10 cellular contexts compared by ENCODE assay signal in the genomic region with DNA sequence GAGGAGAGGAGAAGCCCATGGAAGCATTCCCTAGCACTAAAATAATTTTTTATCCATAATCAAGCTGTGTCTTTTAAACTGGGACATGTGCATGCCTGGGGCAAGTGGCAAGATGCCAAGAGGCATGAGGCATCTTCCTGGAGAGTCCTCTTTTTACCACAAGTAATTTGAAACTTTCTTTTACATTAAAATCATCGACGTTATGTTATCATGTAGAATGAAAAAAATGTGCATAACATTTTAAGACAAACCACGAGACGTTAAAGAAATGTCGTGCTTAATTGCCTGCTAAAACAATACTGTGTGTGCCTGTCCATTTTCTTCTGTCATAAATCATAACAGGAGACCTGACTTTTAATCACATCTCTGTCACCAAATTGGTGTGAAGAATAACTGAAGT. TPM values are rescaled to one million over a fixed set of nuclear protein-coding genes. Genes with fewer than 3 reads are reported as not detected.
DNase-seq lines count a peak whose midpoint lies in the region; ATAC-seq and TF ChIP-seq lines count a peak whose summit lies in the region.
"Had no signal": no experiment of that assay in that cellular context is flagged by ENCODE, and none has a peak within 500 bp of the region (broad histone marks: within the 10 kb centered on the region; RNA-seq: fewer than 3 reads in every experiment).

No MANE protein-coding gene starts in this region.

- peak overlapping the region; percentile 0 for H3K4me3 Mint-ChIP-seq in MCF 10A (ENCODE audit: unreplicated experiment)
- H3K4me3 Mint-ChIP-seq in nephron: peak overlapping the region in 2 of 3 experiments; percentile 85 to 92

- H3K27ac ChIP-seq in spleen (no peak overlapping the region), suprapubic skin (no peak overlapping the region)

- H3K79me2 ChIP-seq in Loucy (ENCODE audit: insufficient read depth, low read length): peaks cover under 1% of the 10 kb centered on the region; the same call in 1 of the 2 replicates

- CTCF ChIA-PET in MCF 10A (lab: Yijun Ruan, JAX): interaction anchor here (0.6 to 4.9 kb wide), 7 partner anchors 9 to 186 kb away, joined by 3 to 45 read pairs (median 7); partner anchors contain the start of gene POU2F1

- no peaks in the 10 kb centered on the region for H3K9me2 ChIP-seq in Loucy (replicated peaks; ENCODE audit: low read depth, low read length)

- TF ChIP-seq CTCF in Loucy (conservative IDR thresholded peaks at IDR 0.05; ENCODE audit: low read length) (no peak), MCF 10A (IDR thresholded peaks at IDR 0.05; ENCODE audit: unreplicated experiment) (no peak), nephron (IDR thresholded peaks at IDR 0.05; ENCODE audit: unreplicated experiment in 3 of 3) (no peak), spleen (IDR thresholded peaks at IDR 0.05 in 8 of 11, conservative IDR thresholded peaks at IDR 0.05 in 3 of 11) (no peak), suprapubic skin (IDR thresholded peaks at IDR 0.05) (no peak)

- H3K27me3 Mint-ChIP-seq in MCF 10A (ENCODE audit: insufficient read depth, unreplicated experiment) (no peaks in the 10 kb centered on the region), nephron (ENCODE audit: low read depth) (peaks cover 4% of the 10 kb centered on the region)

- TF ChIP-seq POLR2A in spleen (IDR thresholded peaks at IDR 0.05): no peak
- no peak for TF ChIP-seq POLR2A in suprapubic skin (IDR thresholded peaks at IDR 0.05)

- POLR2A ChIA-PET in MCF 10A (lab: Yijun Ruan, JAX): interaction anchor here (1.1 to 4.2 kb wide), 2 partner anchors 10 to 124 kb away, joined by 3 to 15 read pairs; partner anchors contain the start of gene POU2F1

- H3K4me1 Mint-ChIP-seq in MCF 10A (ENCODE audit: insufficient read depth, unreplicated experiment): peaks cover 15% of the 10 kb centered on the region
- H3K4me1 Mint-ChIP-seq in nephron: peaks cover 31% of the 10 kb centered on the region

- H3K4me3 ChIP-seq in Loucy (ENCODE audit: low read length, poor library complexity, severe bottlenecking) (peak overlapping the region; percentile 25), spleen (no peak overlapping the region), suprapubic skin (no peak overlapping the region)

- DNase-seq in EH (ENCODE audit: low read depth) (peak; percentile 81), MCF 10A (ENCODE audit: unreplicated experiment) (peak; percentile 97), NCI-H2107 (lab: John Stamatoyannopoulos, UW) (no peak), spleen (no peak), suprapubic skin (ENCODE audit: low spot score in 2 of 2) (no peak)
- DNase-seq: NCI-H2029 treated with DMSO at 0.1 percent for 48 hours, nucleus accumbens had no signal

- no TSS peak for BruUV-seq in MCF 10A (replicated peaks; lab: Mats Ljungman, UMichigan)

- peak overlapping the region; percentile 55 for H3K4me2 ChIP-seq in Loucy (ENCODE audit: low read depth, low read length, poor library complexity, severe bottlenecking)

- H3K36me3 ChIP-seq in Loucy (ENCODE audit: insufficient read depth, low read length) (no peaks in the 10 kb centered on the region), spleen (no peaks in the 10 kb centered on the region), suprapubic skin (no peaks in the 10 kb centered on the region)

- H3K9me3 ChIP-seq in Loucy (ENCODE audit: insufficient read depth, low read depth, low read length): no peaks in the 10 kb centered on the region
- H3K9me3 ChIP-seq in spleen: peaks cover 0 to 4% (median 0%) of the 10 kb centered on the region in 8 donors
- no peaks in the 10 kb centered on the region for H3K9me3 ChIP-seq in suprapubic skin

- H3K27me3 ChIP-seq in Loucy (ENCODE audit: insufficient read depth, low read length, poor library complexity, severe bottlenecking) (no peaks in the 10 kb centered on the region), spleen (replicated peaks in 1 of 7) (no peaks in the 10 kb centered on the region), suprapubic skin (peaks cover 3% of the 10 kb centered on the region)

- TF ChIP-seq EP300 in suprapubic skin (IDR thresholded peaks at IDR 0.05): no peak

- H3K36me3 Mint-ChIP-seq in MCF 10A (ENCODE audit: insufficient read depth, unreplicated experiment) (no peaks in the 10 kb centered on the region), nephron (ENCODE audit: low read depth) (peaks cover 3% of the 10 kb centered on the region)

- peaks cover 57% of the 10 kb centered on the region for H3K4me1 ChIP-seq in Loucy (ENCODE audit: insufficient read depth, low read length, poor library complexity, severe bottlenecking)
- peaks cover 0 to 8% (median 0%) of the 10 kb centered on the region in 6 donors for H3K4me1 ChIP-seq in spleen
- no peaks in the 10 kb centered on the region for H3K4me1 ChIP-seq in suprapubic skin

- peak overlapping the region; percentile 7 for H3K9ac ChIP-seq in Loucy (ENCODE audit: low read depth, low read length, poor library complexity, severe bottlenecking)

- no peak overlapping the region for H2AFZ ChIP-seq in Loucy (ENCODE audit: low read length)

- H3K27ac Mint-ChIP-seq in MCF 10A (ENCODE audit: low read depth, unreplicated experiment): peak overlapping the region; percentile 16
- no peak overlapping the region for H3K27ac Mint-ChIP-seq in nephron

- intact Hi-C loops in MCF 10A (cut with micrococcal nuclease) (no loop called here), spleen (cut with DNase I; ENCODE audit: low total_unique reads) (no loop called here)

- H3K9me3 Mint-ChIP-seq in MCF 10A (ENCODE audit: unreplicated experiment) (no peaks in the 10 kb centered on the region), nephron (peaks cover 5% of the 10 kb centered on the region)

- no peaks in the 10 kb centered on the region for H4K20me1 ChIP-seq in Loucy (ENCODE audit: insufficient read depth, low read length, poor library complexity, severe bottlenecking)

- ATAC-seq in GM21423 (IDR thresholded peaks at IDR 0.05; ENCODE audit: unreplicated experiment): no peak

- H3F3A ChIP-seq in Loucy (ENCODE audit: low read depth): peaks cover 8% of the 10 kb centered on the region

- 23 to 37% (median 28%) methylated on average over 5 of the region's 5 CpGs for WGBS in spleen, 5 donors
- WGBS in suprapubic skin: 18% methylated on average over 5 of the region's 5 CpGs

RNA-seq across cellular contexts. Expression of gene STYXL2, which starts 1.5 kb away (rescaled TPM):
- total RNA-seq in MCF 10A (2022): not detected in 2 replicates
- not detected for total RNA-seq in spleen
- polyA plus RNA-seq in spleen: not detected
- total RNA-seq in suprapubic skin: under 1 TPM in 1 of 4 donors, not detected in 3; 0.29 TPM

RNA-seq across cellular contexts. Expression of gene GPA33, which starts 5.2 kb away (rescaled TPM):
- total RNA-seq in MCF 10A (2022): not detected in 2 replicates
- 1 to 10 TPM in 4 of 7 donors, under 1 TPM in 3; 0.54 to 1.4 (median 1.0) TPM for total RNA-seq in spleen
- polyA plus RNA-seq in spleen: under 1 TPM; 0.07 to 0.85 (median 0.16) TPM
- under 1 TPM in 1 of 4 donors, not detected in 3; 0.15 TPM for total RNA-seq in suprapubic skin

Comparison
In these comparisons a context has a peak if more than half of its experiments do, and no peak if none do; other contexts are left out.
1. DNase-seq: peak in EH (single experiment) and MCF 10A (single experiment); none in NCI-H2107 (single experiment), spleen (single experiment) and suprapubic skin (0 of 2).